In genomic region chr12:24854908-24855307, GRCh38 we compare ENCODE assay signal across 1 cellular context.
TF ChIP-seq lines count a peak whose summit lies in the region.

No MANE protein-coding gene starts in this region.

TF ChIP-seq in K562, 482 proteins besides CTCF, POLR2A, EP300 and RAD21 (continued from another document):
- TF ChIP-seq E2F4 (CRISPR knock-in tag; IDR thresholded peaks at IDR 0.05; ENCODE audit: low read depth) (no peak), HMGXB4 (CRISPR knock-in tag; IDR thresholded peaks at IDR 0.05) (no peak), NFE2 (IDR thresholded peaks at IDR 0.05; ENCODE audit: low read depth) (0 out of 2 replicates have a peak, but pooled peaks have one; percentile 10), CHD4 (IDR thresholded peaks at IDR 0.05; ENCODE audit: insufficient read depth, insufficient replicate concordance, low read depth, low read length, poor library complexity, severe bottlenecking) (no peak), ZNF707 (CRISPR knock-in tag; conservative IDR thresholded peaks at IDR 0.05) (no peak), ELK1 (CRISPR knock-in tag; IDR thresholded peaks at IDR 0.05) (no peak), FOXA3 (CRISPR knock-in tag; conservative IDR thresholded peaks at IDR 0.05 in 1 of 2, IDR thresholded peaks at IDR 0.05 in 1 of 2) (no peak), XRCC4 (IDR thresholded peaks at IDR 0.05; ENCODE audit: extremely low read depth, insufficient read depth, insufficient read length) (no peak), FOXJ2 (tag; IDR thresholded peaks at IDR 0.05) (peak; percentile 91), ZBTB12 (CRISPR knock-in tag; IDR thresholded peaks at IDR 0.05) (no peak), ELF1 (tag; IDR thresholded peaks at IDR 0.05) (no peak), E4F1 (CRISPR knock-in tag; IDR thresholded peaks at IDR 0.05; ENCODE audit: borderline replicate concordance) (no peak), ZNF239 (CRISPR knock-in tag; IDR thresholded peaks at IDR 0.05) (no peak), MXI1 (IDR thresholded peaks at IDR 0.05; ENCODE audit: low read depth, low read length) (no peak)
